Comparison of ENCODE assay signal across 11 cellular contexts in the genomic region with DNA sequence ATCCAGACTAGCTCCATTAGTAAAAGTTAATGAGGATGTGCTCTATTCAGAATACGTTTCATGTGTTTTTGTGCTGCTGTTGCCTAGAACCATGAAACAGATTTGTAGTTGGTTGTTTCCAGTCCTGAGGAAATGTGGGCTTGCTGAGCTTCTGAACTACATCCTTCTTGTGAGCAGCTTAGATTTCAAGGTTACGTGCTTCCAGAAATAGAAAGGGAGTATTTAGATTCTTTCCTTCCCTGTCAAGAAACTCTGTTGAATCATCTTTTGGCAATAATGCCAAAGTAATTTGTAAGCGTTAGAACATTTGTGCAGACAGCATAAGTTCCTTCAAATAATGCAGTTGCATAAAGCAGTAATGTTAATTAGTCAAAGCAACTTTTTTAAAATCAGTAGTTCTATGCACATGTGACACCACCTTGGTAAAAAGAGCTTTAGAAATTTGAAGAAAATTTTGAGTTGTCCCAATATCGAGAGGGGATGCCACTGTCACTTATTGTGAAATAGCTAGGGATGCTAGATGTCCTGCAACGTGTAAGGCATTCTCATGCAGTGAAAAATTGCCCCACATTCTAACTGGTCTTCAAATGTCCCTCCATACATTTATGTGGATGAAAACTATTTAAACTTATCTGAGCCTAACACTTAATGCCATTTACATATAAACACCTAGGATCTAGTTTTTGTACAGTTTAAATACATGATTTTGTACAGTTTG.
DNase-seq lines count a peak whose midpoint lies in the region; ATAC-seq and TF ChIP-seq lines count a peak whose summit lies in the region.
"Had no signal": no experiment of that assay in that cellular context is flagged by ENCODE, and none has a peak within 500 bp of the region (broad histone marks: within the 10 kb centered on the region; RNA-seq: fewer than 3 reads in every experiment).

No MANE protein-coding gene starts in this region.

- no peak for TF ChIP-seq CTCF in RWPE1 (conservative IDR thresholded peaks at IDR 0.05; ENCODE audit: low read depth)
- no peak for TF ChIP-seq CTCF in fibroblast of villous mesenchyme (IDR thresholded peaks at IDR 0.05; ENCODE audit: insufficient read depth, low read depth, low read length)
- TF ChIP-seq CTCF in parathyroid adenoma (IDR thresholded peaks at IDR 0.05): no peak

- POLR2A ChIA-PET in RWPE1 (lab: Yijun Ruan, JAX; ENCODE audit: low non-redundant PET): no interaction called here

- ATAC-seq in GM18907 (IDR thresholded peaks at IDR 0.05; ENCODE audit: unreplicated experiment) (no peak), GM18511 (IDR thresholded peaks at IDR 0.05; ENCODE audit: unreplicated experiment) (no peak)
- ATAC-seq: WTC11 had no signal

- CTCF ChIA-PET in RWPE1 (lab: Yijun Ruan, JAX): no interaction called here

- no peak overlapping the region for H3K9ac ChIP-seq in parathyroid adenoma

- H3K36me3 ChIP-seq in parathyroid adenoma (ENCODE audit: control insufficient read depth, insufficient read depth, low read length) (no peaks in the 10 kb centered on the region), SJCRH30 (no peaks in the 10 kb centered on the region)

- H3K27ac ChIP-seq in RWPE1 (no peak overlapping the region), parathyroid adenoma (no peak overlapping the region), SJCRH30 (no peak overlapping the region)
- H3K27ac ChIP-seq: coronary artery had no signal

- H3K27me3 ChIP-seq in parathyroid adenoma (ENCODE audit: control insufficient read depth, insufficient read depth, low read length) (no peaks in the 10 kb centered on the region), SJCRH30 (no peaks in the 10 kb centered on the region)

- H3K4me2 ChIP-seq in parathyroid adenoma (ENCODE audit: low read length): peak overlapping the region; percentile 35

- H3K4me3 ChIP-seq in fibroblast of villous mesenchyme (ENCODE audit: low read depth, low read length): no peak overlapping the region
- no peak overlapping the region for H3K4me3 ChIP-seq in parathyroid adenoma (ENCODE audit: low read depth, low read length)
- no peak overlapping the region for H3K4me3 ChIP-seq in SJCRH30
- H3K4me3 ChIP-seq: coronary artery had no signal

- H3K4me1 ChIP-seq in parathyroid adenoma: no peaks in the 10 kb centered on the region
- peaks cover 11% of the 10 kb centered on the region; the same call in 1 of the 2 replicates for H3K4me1 ChIP-seq in SJCRH30

- H2AFZ ChIP-seq in parathyroid adenoma: no peak overlapping the region

- DNase-seq in Ammon's horn (ENCODE audit: low spot score): peak; percentile 7
- DNase-seq in RWPE1 (ENCODE audit: low spot score): peak; percentile 18
- DNase-seq in fibroblast of villous mesenchyme (ENCODE audit: low read depth): peak; percentile 85
- no peak for DNase-seq in SJCRH30
- no peak for DNase-seq in DMS 273 (lab: John Stamatoyannopoulos, UW; ENCODE audit: unreplicated experiment)
- DNase-seq: nucleus accumbens had no signal

- H3K9me3 ChIP-seq in parathyroid adenoma (ENCODE audit: control insufficient read depth, low read length): no peaks in the 10 kb centered on the region
- H3K9me3 ChIP-seq in SJCRH30 (replicated peaks): no peaks in the 10 kb centered on the region

- H3K79me2 ChIP-seq in parathyroid adenoma: no peaks in the 10 kb centered on the region

Comparison
In these comparisons a context has a peak if more than half of its experiments do, and no peak if none do; other contexts are left out.
1. DNase-seq: peak in Ammon's horn (single experiment), RWPE1 (single experiment) and fibroblast of villous mesenchyme (single experiment); none in SJCRH30 (0 of 2) and DMS 273 (single experiment).